ENCODE assay signal across 13 cellular contexts in genomic region chr2:31256611-31257382, GRCh38. TPM values are rescaled to one million over a fixed set of nuclear protein-coding genes. Genes with fewer than 3 reads are reported as not detected.
DNase-seq lines count a peak whose midpoint lies in the region; ATAC-seq and TF ChIP-seq lines count a peak whose summit lies in the region.
"Had no signal": no experiment of that assay in that cellular context is flagged by ENCODE, and none has a peak within 500 bp of the region (broad histone marks: within the 10 kb centered on the region; RNA-seq: fewer than 3 reads in every experiment).

No MANE protein-coding gene starts in this region.

- H3K27ac Mint-ChIP-seq in activated CD8-positive, alpha-beta memory T cell treated with anti-CD3 and anti-CD28 coated beads, Interleukin-2, amount 10 ng/mL, durations not matched to agents 7 days and 5 days = no peak overlapping the region
- no peak overlapping the region for H3K27ac Mint-ChIP-seq in glutamatergic neuron (ENCODE audit: unreplicated experiment)
- H3K27ac Mint-ChIP-seq: CD4-positive, alpha-beta memory T cell had no signal

- H3K36me3 Mint-ChIP-seq in activated CD8-positive, alpha-beta memory T cell treated with anti-CD3 and anti-CD28 coated beads, Interleukin-2, amount 10 ng/mL, durations not matched to agents 7 days and 5 days = no peaks in the 10 kb centered on the region
- no peaks in the 10 kb centered on the region for H3K36me3 Mint-ChIP-seq in glutamatergic neuron (ENCODE audit: unreplicated experiment)
- peaks cover 4% of the 10 kb centered on the region for H3K36me3 Mint-ChIP-seq in activated T-cell treated with anti-CD3 and anti-CD28 coated beads, Interleukin-2, amount 50 U/mL, for 4 hours (ENCODE audit: insufficient read depth)

- no peaks in the 10 kb centered on the region for H3K9me3 Mint-ChIP-seq in activated CD8-positive, alpha-beta memory T cell treated with anti-CD3 and anti-CD28 coated beads, Interleukin-2, amount 10 ng/mL, durations not matched to agents 7 days and 5 days (ENCODE audit: low read depth)
- peaks cover 1% of the 10 kb centered on the region for H3K9me3 Mint-ChIP-seq in glutamatergic neuron (ENCODE audit: unreplicated experiment)
- H3K9me3 Mint-ChIP-seq in activated T-cell treated with anti-CD3 and anti-CD28 coated beads, Interleukin-2, amount 50 U/mL, for 4 hours = no peaks in the 10 kb centered on the region
- H3K9me3 Mint-ChIP-seq: CD4-positive, alpha-beta memory T cell had no signal

- no peaks in the 10 kb centered on the region for H3K9me3 ChIP-seq in SJCRH30 (replicated peaks)
- H3K9me3 ChIP-seq: neutrophil had no signal

- peaks cover 34% of the 10 kb centered on the region for H3K27me3 ChIP-seq in SJCRH30
- H3K27me3 ChIP-seq: neutrophil had no signal

- no peak overlapping the region for H3K27ac ChIP-seq in SJCRH30
- H3K27ac ChIP-seq: neutrophil had no signal

- no peaks in the 10 kb centered on the region for H3K4me1 ChIP-seq in SJCRH30

- CTCF ChIA-PET in activated CD8-positive, alpha-beta memory T cell treated with anti-CD3 and anti-CD28 coated beads, Interleukin-2, amount 10 ng/mL, durations not matched to agents 7 days and 5 days (lab: Charles Lee) = no interaction called here

- H3K27me3 Mint-ChIP-seq in activated CD8-positive, alpha-beta memory T cell treated with anti-CD3 and anti-CD28 coated beads, Interleukin-2, amount 10 ng/mL, durations not matched to agents 7 days and 5 days = no peaks in the 10 kb centered on the region
- no peaks in the 10 kb centered on the region for H3K27me3 Mint-ChIP-seq in glutamatergic neuron (ENCODE audit: unreplicated experiment)
- H3K27me3 Mint-ChIP-seq in activated T-cell treated with anti-CD3 and anti-CD28 coated beads, Interleukin-2, amount 50 U/mL, for 4 hours (ENCODE audit: low read depth) = no peaks in the 10 kb centered on the region
- H3K27me3 Mint-ChIP-seq: CD4-positive, alpha-beta memory T cell had no signal

- H3K4me1 Mint-ChIP-seq in activated CD8-positive, alpha-beta memory T cell treated with anti-CD3 and anti-CD28 coated beads, Interleukin-2, amount 10 ng/mL, durations not matched to agents 7 days and 5 days = peaks cover 2% of the 10 kb centered on the region
- peaks cover 13% of the 10 kb centered on the region for H3K4me1 Mint-ChIP-seq in glutamatergic neuron (ENCODE audit: low read depth, unreplicated experiment)
- peaks cover 1% of the 10 kb centered on the region for H3K4me1 Mint-ChIP-seq in activated T-cell treated with anti-CD3 and anti-CD28 coated beads, Interleukin-2, amount 50 U/mL, for 4 hours (ENCODE audit: low read depth)
- H3K4me1 Mint-ChIP-seq: CD4-positive, alpha-beta memory T cell had no signal

- ATAC-seq in GM18508 (IDR thresholded peaks at IDR 0.05; ENCODE audit: insufficient read depth, unreplicated experiment) = peak; percentile 7
- ATAC-seq in GM21717 (IDR thresholded peaks at IDR 0.05; ENCODE audit: unreplicated experiment) = peak; percentile 7
- ATAC-seq in HG03460 (IDR thresholded peaks at IDR 0.05; ENCODE audit: unreplicated experiment) = peak; percentile 16
- ATAC-seq in left cardiac atrium = peak; percentile 14 to 56
- ATAC-seq in activated CD8-positive, alpha-beta memory T cell treated with anti-CD3 and anti-CD28 coated beads, Interleukin-2, amount 10 ng/mL, durations not matched to agents 7 days and 5 days = no peak
- no peak for ATAC-seq in activated T-cell treated with anti-CD3 and anti-CD28 coated beads, Interleukin-2, amount 50 U/mL, for 4 hours

- H3K4me3 ChIP-seq in SJCRH30 = no peak overlapping the region

- no peaks in the 10 kb centered on the region for H3K36me3 ChIP-seq in SJCRH30
- H3K36me3 ChIP-seq: neutrophil had no signal

- no peak for TF ChIP-seq CTCF in glutamatergic neuron (IDR thresholded peaks at IDR 0.05; ENCODE audit: partially characterized antibody, unreplicated experiment)

- intact Hi-C loops in left cardiac atrium (cut with DNase I) = no loop called here

- no peak for DNase-seq in left cardiac atrium
- DNase-seq in activated CD8-positive, alpha-beta memory T cell treated with anti-CD3 and anti-CD28 coated beads, Interleukin-2, amount 10 ng/mL, durations not matched to agents 7 days and 5 days = no peak
- DNase-seq in glutamatergic neuron = no peak
- no peak for DNase-seq in SJCRH30
- DNase-seq in activated T-cell treated with anti-CD3 and anti-CD28 coated beads, Interleukin-2, amount 50 U/mL, for 4 hours = no peak
- DNase-seq: activated CD4-positive, alpha-beta T cell treated with anti-CD3 and anti-CD28 coated beads for 1 hour; CD4-positive, alpha-beta memory T cell; NCI-H1048; stimulated activated CD4-positive, alpha-beta T cell treated with anti-CD3 and anti-CD28 coated beads, Interleukin-4, amount 100 ng/mL, for 1 hour had no signal

- no peak overlapping the region for H3K4me3 Mint-ChIP-seq in activated CD8-positive, alpha-beta memory T cell treated with anti-CD3 and anti-CD28 coated beads, Interleukin-2, amount 10 ng/mL, durations not matched to agents 7 days and 5 days
- no peak overlapping the region for H3K4me3 Mint-ChIP-seq in glutamatergic neuron (ENCODE audit: unreplicated experiment)
- H3K4me3 Mint-ChIP-seq in activated T-cell treated with anti-CD3 and anti-CD28 coated beads, Interleukin-2, amount 50 U/mL, for 4 hours = no peak overlapping the region
- H3K4me3 Mint-ChIP-seq: CD4-positive, alpha-beta memory T cell had no signal

RNA-seq across cellular contexts. Expression of gene EHD3, which starts 22.8 kb away (rescaled TPM):
- total RNA-seq in left cardiac atrium (10 to 100 TPM in 1 of 2 donors, 1 to 10 TPM in 1; 8.1 to 11.7 TPM), glutamatergic neuron (ENCODE audit: unreplicated experiment) (11.5 TPM)
- total RNA-seq in activated CD8-positive, alpha-beta memory T cell treated with anti-CD3 and anti-CD28 coated beads, Interleukin-2, amount 10 ng/mL, durations not matched to agents 7 days and 5 days = 1 to 10 TPM in 1 of 2 experiments, under 1 TPM in 1; 0.41 to 1.1 TPM
- not detected in 2 replicates for total RNA-seq in SJCRH30 (2014; rRNA removed; shearing (Covaris generic))
- total RNA-seq in activated T-cell treated with anti-CD3 and anti-CD28 coated beads, Interleukin-2, amount 50 U/mL, for 4 hours = 1 to 10 TPM; 1.8 to 2.2 (median 2.2) TPM

RNA-seq across cellular contexts. Expression of gene CAPN14, which starts 39.5 kb away (rescaled TPM):
- total RNA-seq in left cardiac atrium (under 1 TPM; 0.12 to 0.26 TPM), glutamatergic neuron (ENCODE audit: unreplicated experiment) (0.25 TPM)
- under 1 TPM; 0.26 to 0.33 TPM for total RNA-seq in activated CD8-positive, alpha-beta memory T cell treated with anti-CD3 and anti-CD28 coated beads, Interleukin-2, amount 10 ng/mL, durations not matched to agents 7 days and 5 days
- not detected in 2 replicates for total RNA-seq in SJCRH30 (2014; rRNA removed; shearing (Covaris generic))
- total RNA-seq in activated T-cell treated with anti-CD3 and anti-CD28 coated beads, Interleukin-2, amount 50 U/mL, for 4 hours = under 1 TPM; 0.10 to 0.24 (median 0.14) TPM

Comparison
In these comparisons a context has a peak if more than half of its experiments do, and no peak if none do; other contexts are left out.
1. ATAC-seq: peak in GM18508 (single experiment), GM21717 (single experiment), HG03460 (single experiment) and left cardiac atrium (2 of 2); none in activated CD8-positive, alpha-beta memory T cell treated with anti-CD3 and anti-CD28 coated beads, Interleukin-2, amount 10 ng/mL, durations not matched to agents 7 days and 5 days (single experiment) and activated T-cell treated with anti-CD3 and anti-CD28 coated beads, Interleukin-2, amount 50 U/mL, for 4 hours (0 of 2).